9 cellular contexts compared by ENCODE assay signal in the genomic region with DNA sequence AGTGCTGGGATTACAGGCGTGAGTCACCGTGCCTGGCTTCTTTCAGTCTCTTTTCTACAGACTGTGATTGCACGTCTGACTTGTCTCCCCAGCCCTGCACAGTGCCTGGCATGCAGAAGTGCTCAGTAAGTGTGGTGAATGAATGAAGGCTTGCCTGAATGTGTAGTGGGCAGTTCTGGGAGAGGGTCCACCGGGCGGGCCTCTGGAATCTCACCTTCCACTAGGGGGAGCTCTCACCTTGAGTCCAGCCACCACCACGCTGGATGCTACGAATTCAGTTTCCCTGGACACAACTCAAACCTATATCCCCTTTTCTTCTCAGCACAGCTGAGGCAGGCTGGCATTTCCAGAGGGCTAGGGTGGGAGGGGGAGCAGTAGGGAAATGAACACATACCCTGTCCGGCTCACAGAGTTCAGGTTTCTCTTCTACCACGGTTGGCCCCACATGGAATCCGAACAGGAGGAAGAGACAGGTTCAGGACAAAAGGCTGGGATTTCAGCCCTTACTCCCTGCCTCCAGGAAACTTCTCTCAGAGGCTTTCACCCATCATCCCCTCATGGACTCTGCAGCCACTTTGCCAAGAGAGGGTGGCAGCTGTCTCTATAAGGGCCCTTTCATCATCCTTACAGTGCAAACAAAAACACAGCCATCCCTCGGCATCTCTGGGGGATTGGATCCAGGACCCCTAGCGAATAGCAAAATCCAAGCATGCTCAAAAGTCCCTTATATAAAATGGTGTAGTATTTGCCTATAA.
DNase-seq lines count a peak whose midpoint lies in the region; ATAC-seq, FAIRE-seq and TF ChIP-seq lines count a peak whose summit lies in the region.
"Had no signal": no experiment of that assay in that cellular context is flagged by ENCODE, and none has a peak within 500 bp of the region (broad histone marks: within the 10 kb centered on the region; RNA-seq: fewer than 3 reads in every experiment).

No MANE protein-coding gene starts in this region.

- no peak overlapping the region for H2AFZ ChIP-seq in HCT116 (ENCODE audit: low read depth, low read length, poor library complexity, severe bottlenecking)

- POLR2A ChIA-PET in HCT116 (lab: Charles Lee) = no interaction called here

- TF ChIP-seq POLR2A in HCT116 (IDR thresholded peaks at IDR 0.05; ENCODE audit: borderline replicate concordance, extremely low read depth, insufficient read depth, insufficient read length) (no peak), gastroesophageal sphincter (IDR thresholded peaks at IDR 0.05) (no peak)

- H3K4me1 Mint-ChIP-seq in stimulated activated memory B cell treated with anti-CD40 and anti-IgM and Interleukin-4, amounts not matched to agents 10 μg/mL and 1 μg/mL and 100 μg/mL, for 72 hours = no peaks in the 10 kb centered on the region
- H3K4me1 Mint-ChIP-seq: memory B cell had no signal

- H3K4me1 ChIP-seq in HCT116 (ENCODE audit: control insufficient read depth in 1 of 2, insufficient read depth in 2 of 2, low read length in 2 of 2) (no peaks in the 10 kb centered on the region), gastroesophageal sphincter (no peaks in the 10 kb centered on the region)

- H3K27me3 Mint-ChIP-seq in stimulated activated memory B cell treated with anti-CD40 and anti-IgM and Interleukin-4, amounts not matched to agents 10 μg/mL and 1 μg/mL and 100 μg/mL, for 72 hours = peaks cover 23% of the 10 kb centered on the region

- WGBS in gastroesophageal sphincter (ENCODE audit: low coverage in 1 of 2), 2 donors = 65 to 100% methylated on average over 2 to 5 of the region's 12 CpGs

- TF ChIP-seq RAD21 in HCT116 (IDR thresholded peaks at IDR 0.05; ENCODE audit: low read depth) = peak; percentile 72

- H3K4me3 ChIP-seq in HCT116 (replicated peaks in 1 of 2; ENCODE audit: low read depth in 1 of 2, low read length in 2 of 2) (no peak overlapping the region), gastroesophageal sphincter (no peak overlapping the region)

- H3K27ac ChIP-seq in HCT116 (ENCODE audit: low read depth, low read length) (no peak overlapping the region), gastroesophageal sphincter (no peak overlapping the region)

- H3K9ac ChIP-seq in HCT116 (ENCODE audit: low read length) = no peak overlapping the region

- H3K4me2 ChIP-seq in HCT116 (ENCODE audit: low read length) = no peak overlapping the region

- H3K79me2 ChIP-seq in HCT116 (ENCODE audit: insufficient read depth, low read length) = no peaks in the 10 kb centered on the region

- intact Hi-C loops in HCT116 (cut with micrococcal nuclease) = loop anchor here (1.0 kb wide), 1 partner anchor 466 kb away; no protein-coding TSS in a partner anchor

- H3K27me3 ChIP-seq in HCT116 (ENCODE audit: insufficient read depth, low read length) (no peaks in the 10 kb centered on the region), gastroesophageal sphincter (peaks cover 18% of the 10 kb centered on the region)

- no peak overlapping the region for H3K4me3 Mint-ChIP-seq in stimulated activated memory B cell treated with anti-CD40 and anti-IgM and Interleukin-4, amounts not matched to agents 10 μg/mL and 1 μg/mL and 100 μg/mL, for 72 hours
- H3K4me3 Mint-ChIP-seq: memory B cell had no signal

- H3K9me2 ChIP-seq in HCT116 (ENCODE audit: insufficient read depth) = no peaks in the 10 kb centered on the region

- no peaks in the 10 kb centered on the region for H3K36me3 ChIP-seq in HCT116 (ENCODE audit: control insufficient read depth in 1 of 2, insufficient read depth in 2 of 2, low read length in 2 of 2)
- no peaks in the 10 kb centered on the region for H3K36me3 ChIP-seq in gastroesophageal sphincter

- no peak overlapping the region for H3K27ac Mint-ChIP-seq in stimulated activated memory B cell treated with anti-CD40 and anti-IgM and Interleukin-4, amounts not matched to agents 10 μg/mL and 1 μg/mL and 100 μg/mL, for 72 hours
- H3K27ac Mint-ChIP-seq: memory B cell had no signal

- BruUV-seq in HCT116 (replicated peaks; lab: Mats Ljungman, UMichigan) = no TSS peak

- H4K20me1 ChIP-seq in HCT116 (ENCODE audit: insufficient read depth) = no peaks in the 10 kb centered on the region

- TF ChIP-seq CTCF in D721Med (IDR thresholded peaks at IDR 0.05; ENCODE audit: insufficient read depth, missing control alignments) (peak; percentile 52), HCT116 (IDR thresholded peaks at IDR 0.05 in 2 of 3, conservative IDR thresholded peaks at IDR 0.05 in 1 of 3; ENCODE audit: borderline replicate concordance in 1 of 3, insufficient read depth in 1 of 3, low read depth in 2 of 3, low read length in 2 of 3) (peak; percentile 47 to 84 (median 81); a peak in 5 of 6 replicates), gastroesophageal sphincter (IDR thresholded peaks at IDR 0.05) (peak in 3 of 4 experiments; percentile 11 to 44 (median 31))

- RAD21 ChIA-PET in HCT116 (lab: Charles Lee; ENCODE audit: low non-redundant PET in 1 of 2, low total read pairs in 2 of 2, uncharacterized antibody in 2 of 2, unreplicated experiment in 2 of 2) = interaction anchor here in 1 of 2 experiments (0.7 kb wide), 1 partner anchor 539 kb away, joined by 3 read pairs; no protein-coding TSS in a partner anchor

- no peak for TF ChIP-seq EP300 in gastroesophageal sphincter (IDR thresholded peaks at IDR 0.05)

- DNase-seq in D721Med (ENCODE audit: insufficient read length, low spot score) = no peak
- peak; percentile 4 for DNase-seq in HCT116 (ENCODE audit: low read depth, low spot score)
- peak; percentile 34 for DNase-seq in RPMI8226

- no peaks in the 10 kb centered on the region for H3K9me3 ChIP-seq in HCT116 (ENCODE audit: control insufficient read depth in 1 of 2, insufficient read depth in 1 of 2, low read depth in 1 of 2, low read length in 2 of 2)
- H3K9me3 ChIP-seq in gastroesophageal sphincter = no peaks in the 10 kb centered on the region

- CTCF ChIA-PET in HCT116 (lab: Charles Lee) = interaction anchor here (0.6 to 1.6 kb wide), 5 partner anchors 8 to 522 kb away, joined by 3 to 5 read pairs (median 4); no protein-coding TSS in a partner anchor

- FAIRE-seq in D721Med (lab: Jason Lieb, UNC) = no peak

- ATAC-seq in HCT116 (peak; percentile 84), gastroesophageal sphincter (no peak), HG02840 (IDR thresholded peaks at IDR 0.05; ENCODE audit: low FRiP score, unreplicated experiment) (no peak), HG02973 (IDR thresholded peaks at IDR 0.05; ENCODE audit: unreplicated experiment) (no peak), GM21786 (IDR thresholded peaks at IDR 0.05; ENCODE audit: unreplicated experiment) (no peak)
- ATAC-seq in stimulated activated memory B cell treated with anti-CD40 and anti-IgM and Interleukin-4, amounts not matched to agents 10 μg/mL and 1 μg/mL and 100 μg/mL, for 72 hours = no peak

- no peaks in the 10 kb centered on the region for H3K9me3 Mint-ChIP-seq in stimulated activated memory B cell treated with anti-CD40 and anti-IgM and Interleukin-4, amounts not matched to agents 10 μg/mL and 1 μg/mL and 100 μg/mL, for 72 hours
- H3K9me3 Mint-ChIP-seq: memory B cell had no signal

- H3K36me3 Mint-ChIP-seq in stimulated activated memory B cell treated with anti-CD40 and anti-IgM and Interleukin-4, amounts not matched to agents 10 μg/mL and 1 μg/mL and 100 μg/mL, for 72 hours = no peaks in the 10 kb centered on the region
- H3K36me3 Mint-ChIP-seq: memory B cell had no signal

TF ChIP-seq in HCT116, 20 proteins besides CTCF, POLR2A, EP300 and RAD21 (continues in another document):
- TF ChIP-seq EGR1 (IDR thresholded peaks at IDR 0.05; ENCODE audit: low read depth) (no peak), EZH2phosphoT487 (IDR thresholded peaks at IDR 0.05; ENCODE audit: borderline replicate concordance) (no peak), SRF (IDR thresholded peaks at IDR 0.05; ENCODE audit: low read depth) (no peak), JUND (IDR thresholded peaks at IDR 0.05) (no peak)
- TF ChIP-seq, protein P1, sequence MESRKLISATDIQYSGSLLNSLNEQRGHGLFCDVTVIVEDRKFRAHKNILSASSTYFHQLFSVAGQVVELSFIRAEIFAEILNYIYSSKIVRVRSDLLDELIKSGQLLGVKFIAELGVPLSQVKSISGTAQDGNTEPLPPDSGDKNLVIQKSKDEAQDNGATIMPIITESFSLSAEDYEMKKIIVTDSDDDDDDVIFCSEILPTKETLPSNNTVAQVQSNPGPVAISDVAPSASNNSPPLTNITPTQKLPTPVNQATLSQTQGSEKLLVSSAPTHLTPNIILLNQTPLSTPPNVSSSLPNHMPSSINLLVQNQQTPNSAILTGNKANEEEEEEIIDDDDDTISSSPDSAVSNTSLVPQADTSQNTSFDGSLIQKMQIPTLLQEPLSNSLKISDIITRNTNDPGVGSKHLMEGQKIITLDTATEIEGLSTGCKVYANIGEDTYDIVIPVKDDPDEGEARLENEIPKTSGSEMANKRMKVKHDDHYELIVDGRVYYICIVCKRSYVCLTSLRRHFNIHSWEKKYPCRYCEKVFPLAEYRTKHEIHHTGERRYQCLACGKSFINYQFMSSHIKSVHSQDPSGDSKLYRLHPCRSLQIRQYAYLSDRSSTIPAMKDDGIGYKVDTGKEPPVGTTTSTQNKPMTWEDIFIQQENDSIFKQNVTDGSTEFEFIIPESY (IDR thresholded peaks at IDR 0.05; ENCODE audit: extremely low read depth, insufficient replicate concordance, low read length) = no peak
- TF ChIP-seq, protein P2, sequence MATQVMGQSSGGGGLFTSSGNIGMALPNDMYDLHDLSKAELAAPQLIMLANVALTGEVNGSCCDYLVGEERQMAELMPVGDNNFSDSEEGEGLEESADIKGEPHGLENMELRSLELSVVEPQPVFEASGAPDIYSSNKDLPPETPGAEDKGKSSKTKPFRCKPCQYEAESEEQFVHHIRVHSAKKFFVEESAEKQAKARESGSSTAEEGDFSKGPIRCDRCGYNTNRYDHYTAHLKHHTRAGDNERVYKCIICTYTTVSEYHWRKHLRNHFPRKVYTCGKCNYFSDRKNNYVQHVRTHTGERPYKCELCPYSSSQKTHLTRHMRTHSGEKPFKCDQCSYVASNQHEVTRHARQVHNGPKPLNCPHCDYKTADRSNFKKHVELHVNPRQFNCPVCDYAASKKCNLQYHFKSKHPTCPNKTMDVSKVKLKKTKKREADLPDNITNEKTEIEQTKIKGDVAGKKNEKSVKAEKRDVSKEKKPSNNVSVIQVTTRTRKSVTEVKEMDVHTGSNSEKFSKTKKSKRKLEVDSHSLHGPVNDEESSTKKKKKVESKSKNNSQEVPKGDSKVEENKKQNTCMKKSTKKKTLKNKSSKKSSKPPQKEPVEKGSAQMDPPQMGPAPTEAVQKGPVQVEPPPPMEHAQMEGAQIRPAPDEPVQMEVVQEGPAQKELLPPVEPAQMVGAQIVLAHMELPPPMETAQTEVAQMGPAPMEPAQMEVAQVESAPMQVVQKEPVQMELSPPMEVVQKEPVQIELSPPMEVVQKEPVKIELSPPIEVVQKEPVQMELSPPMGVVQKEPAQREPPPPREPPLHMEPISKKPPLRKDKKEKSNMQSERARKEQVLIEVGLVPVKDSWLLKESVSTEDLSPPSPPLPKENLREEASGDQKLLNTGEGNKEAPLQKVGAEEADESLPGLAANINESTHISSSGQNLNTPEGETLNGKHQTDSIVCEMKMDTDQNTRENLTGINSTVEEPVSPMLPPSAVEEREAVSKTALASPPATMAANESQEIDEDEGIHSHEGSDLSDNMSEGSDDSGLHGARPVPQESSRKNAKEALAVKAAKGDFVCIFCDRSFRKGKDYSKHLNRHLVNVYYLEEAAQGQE (IDR thresholded peaks at IDR 0.05; ENCODE audit: low read depth) = no peak

Comparison
In these comparisons a context has a peak if more than half of its experiments do, and no peak if none do; other contexts are left out.
1. CTCF ChIP-seq: peak in every context shown above with its lines; median percentile 81 in HCT116; 52 in D721Med; 31 in gastroesophageal sphincter.